ENCODE assay signal across 1 cellular context in genomic region chr7:66075590-66076458, GRCh38.
TF ChIP-seq lines count a peak whose summit lies in the region.

ASL (plus strand) TSS chr7:66075819; CDS start chr7:66076082, 263 bp downstream.

TF ChIP-seq in K562, 482 proteins besides CTCF, POLR2A, EP300 and RAD21 (continued from another document and continues in another):
- no peak for TF ChIP-seq ZNF239 (CRISPR knock-in tag; IDR thresholded peaks at IDR 0.05)
- TF ChIP-seq TGIF2 (CRISPR knock-in tag; IDR thresholded peaks at IDR 0.05): peak; percentile 94; the same call in 1 of the 2 replicates
- TF ChIP-seq ZNF184 (CRISPR knock-in tag; IDR thresholded peaks at IDR 0.05): no peak
- no peak for TF ChIP-seq RHOXF2B (CRISPR knock-in tag; conservative IDR thresholded peaks at IDR 0.05)
- TF ChIP-seq RNF2 (IDR thresholded peaks at IDR 0.05): peak; percentile 60; the same call in 1 of the 2 replicates
- TF ChIP-seq LARP7 (IDR thresholded peaks at IDR 0.05): no peak
- peak; percentile 81 for TF ChIP-seq U2AF1 (optimal IDR thresholded peaks at IDR 0.05; ENCODE audit: low read depth, low read length)
- peak; percentile 81 for TF ChIP-seq CREB1 (IDR thresholded peaks at IDR 0.05)
- peak; percentile 85; the same call in 1 of the 2 replicates for TF ChIP-seq CREB1 (CRISPR knock-in tag; IDR thresholded peaks at IDR 0.05)
- no peak for TF ChIP-seq TCFL5 (CRISPR knock-in tag; conservative IDR thresholded peaks at IDR 0.05)
- TF ChIP-seq GABPB1 (CRISPR knock-in tag; IDR thresholded peaks at IDR 0.05): peak; percentile 59; the same call in 1 of the 2 replicates
- peak; percentile 85 for TF ChIP-seq GMEB1 (CRISPR knock-in tag; IDR thresholded peaks at IDR 0.05)
- no peak for TF ChIP-seq ZNF133 (CRISPR knock-in tag; IDR thresholded peaks at IDR 0.05)
- peak; percentile 70; the same call in 1 of the 2 replicates for TF ChIP-seq LCOR (CRISPR knock-in tag; IDR thresholded peaks at IDR 0.05)
- no peak for TF ChIP-seq ZNF3 (CRISPR knock-in tag; IDR thresholded peaks at IDR 0.05)
- no peak for TF ChIP-seq RAD51 (IDR thresholded peaks at IDR 0.05; ENCODE audit: borderline replicate concordance, low read depth)
- no peak for TF ChIP-seq ZFP30 (CRISPR knock-in tag; IDR thresholded peaks at IDR 0.05; ENCODE audit: borderline replicate concordance)
- no peak for TF ChIP-seq GTF2F1 (IDR thresholded peaks at IDR 0.05; ENCODE audit: low read depth, low read length)
- no peak for TF ChIP-seq MAFF (IDR thresholded peaks at IDR 0.05; ENCODE audit: low read length)
- no peak for TF ChIP-seq OTX1 (CRISPR knock-in tag; IDR thresholded peaks at IDR 0.05)
- TF ChIP-seq STAT5B (CRISPR knock-in tag; IDR thresholded peaks at IDR 0.05): no peak
- TF ChIP-seq POLR3G (IDR thresholded peaks at IDR 0.05; ENCODE audit: extremely low read depth, insufficient read length, insufficient replicate concordance): no peak
- TF ChIP-seq KDM2B (CRISPR knock-in tag; IDR thresholded peaks at IDR 0.05): 0 out of 2 replicates have a peak, but pooled peaks have one; percentile 71
- TF ChIP-seq DDX20 (tag; IDR thresholded peaks at IDR 0.05; ENCODE audit: low read depth): no peak
- no peak for TF ChIP-seq ZNF778 (CRISPR knock-in tag; IDR thresholded peaks at IDR 0.05)
- TF ChIP-seq ZNF696 (CRISPR knock-in tag; conservative IDR thresholded peaks at IDR 0.05): no peak
- no peak for TF ChIP-seq MAFG (tag; conservative IDR thresholded peaks at IDR 0.05)
- TF ChIP-seq PPARD (CRISPR knock-in tag; IDR thresholded peaks at IDR 0.05): no peak
- 0 out of 2 replicates have a peak, but pooled peaks have one; percentile 9 for TF ChIP-seq BMI1 (IDR thresholded peaks at IDR 0.05; ENCODE audit: low read length)
- TF ChIP-seq ELF2 (CRISPR knock-in tag; IDR thresholded peaks at IDR 0.05): no peak
- no peak for TF ChIP-seq SMARCA4 (IDR thresholded peaks at IDR 0.05)
- TF ChIP-seq POLR2H (tag; IDR thresholded peaks at IDR 0.05; ENCODE audit: low read depth): no peak
- no peak for TF ChIP-seq ZNF764 (CRISPR knock-in tag; IDR thresholded peaks at IDR 0.05; ENCODE audit: low read depth)
- peak; percentile 96 for TF ChIP-seq CTBP1 (IDR thresholded peaks at IDR 0.05; ENCODE audit: borderline replicate concordance)
- no peak for TF ChIP-seq CSDE1 (IDR thresholded peaks at IDR 0.05)
- TF ChIP-seq MYBL2 (IDR thresholded peaks at IDR 0.05; ENCODE audit: low read depth): no peak
- TF ChIP-seq MYBL2 (CRISPR knock-in tag; IDR thresholded peaks at IDR 0.05; ENCODE audit: borderline replicate concordance): no peak
- TF ChIP-seq FOXA1 (IDR thresholded peaks at IDR 0.05; ENCODE audit: borderline replicate concordance): no peak
- peak; percentile 58; the same call in 1 of the 2 replicates for TF ChIP-seq ETV1 (tag; conservative IDR thresholded peaks at IDR 0.05; ENCODE audit: low read depth)
- TF ChIP-seq ARID3B (CRISPR knock-in tag; IDR thresholded peaks at IDR 0.05; ENCODE audit: borderline replicate concordance): no peak
- TF ChIP-seq ZNF395 (CRISPR knock-in tag; IDR thresholded peaks at IDR 0.05): peak; percentile 44; the same call in 1 of the 2 replicates
- no peak for TF ChIP-seq E4F1 (CRISPR knock-in tag; IDR thresholded peaks at IDR 0.05; ENCODE audit: borderline replicate concordance)
- TF ChIP-seq ZBTB2 (IDR thresholded peaks at IDR 0.05): no peak
- TF ChIP-seq ZKSCAN1 (IDR thresholded peaks at IDR 0.05; ENCODE audit: low read depth, low read length): no peak; the same call in 1 of the 2 replicates
- TF ChIP-seq PBX2 (CRISPR knock-in tag; IDR thresholded peaks at IDR 0.05; ENCODE audit: low read depth): no peak
- no peak for TF ChIP-seq PBX2 (tag; conservative IDR thresholded peaks at IDR 0.05; ENCODE audit: low read depth)
- no peak for TF ChIP-seq ZBTB1 (CRISPR knock-in tag; IDR thresholded peaks at IDR 0.05; ENCODE audit: borderline replicate concordance, low read depth)
- TF ChIP-seq HMBOX1 (IDR thresholded peaks at IDR 0.05): no peak
- no peak for TF ChIP-seq SETDB1 (IDR thresholded peaks at IDR 0.05; ENCODE audit: low read length)
- no peak for TF ChIP-seq PTTG1 (tag; IDR thresholded peaks at IDR 0.05; ENCODE audit: low read depth)
- TF ChIP-seq TARDBP (IDR thresholded peaks at IDR 0.05): no peak
- no peak for TF ChIP-seq CHD1 (IDR thresholded peaks at IDR 0.05; ENCODE audit: low read length)
- no peak for TF ChIP-seq HES1 (IDR thresholded peaks at IDR 0.05; ENCODE audit: low read depth)
- 0 out of 2 replicates have a peak, but pooled peaks have one; percentile 3 for TF ChIP-seq CBFB (CRISPR knock-in tag; IDR thresholded peaks at IDR 0.05)
- no peak; the same call in 1 of the 2 replicates for TF ChIP-seq ETV5 (CRISPR knock-in tag; IDR thresholded peaks at IDR 0.05; ENCODE audit: low read depth)
- no peak for TF ChIP-seq WHSC1 (IDR thresholded peaks at IDR 0.05; ENCODE audit: low read length)
- no peak for TF ChIP-seq ARID3A (IDR thresholded peaks at IDR 0.05; ENCODE audit: borderline replicate concordance, low read depth, low read length)
- TF ChIP-seq CEBPB (tag; IDR thresholded peaks at IDR 0.05): no peak
- no peak for TF ChIP-seq IRF2 (CRISPR knock-in tag; IDR thresholded peaks at IDR 0.05)
